ENCODE assay signal across 1 cellular context in the genomic region with DNA sequence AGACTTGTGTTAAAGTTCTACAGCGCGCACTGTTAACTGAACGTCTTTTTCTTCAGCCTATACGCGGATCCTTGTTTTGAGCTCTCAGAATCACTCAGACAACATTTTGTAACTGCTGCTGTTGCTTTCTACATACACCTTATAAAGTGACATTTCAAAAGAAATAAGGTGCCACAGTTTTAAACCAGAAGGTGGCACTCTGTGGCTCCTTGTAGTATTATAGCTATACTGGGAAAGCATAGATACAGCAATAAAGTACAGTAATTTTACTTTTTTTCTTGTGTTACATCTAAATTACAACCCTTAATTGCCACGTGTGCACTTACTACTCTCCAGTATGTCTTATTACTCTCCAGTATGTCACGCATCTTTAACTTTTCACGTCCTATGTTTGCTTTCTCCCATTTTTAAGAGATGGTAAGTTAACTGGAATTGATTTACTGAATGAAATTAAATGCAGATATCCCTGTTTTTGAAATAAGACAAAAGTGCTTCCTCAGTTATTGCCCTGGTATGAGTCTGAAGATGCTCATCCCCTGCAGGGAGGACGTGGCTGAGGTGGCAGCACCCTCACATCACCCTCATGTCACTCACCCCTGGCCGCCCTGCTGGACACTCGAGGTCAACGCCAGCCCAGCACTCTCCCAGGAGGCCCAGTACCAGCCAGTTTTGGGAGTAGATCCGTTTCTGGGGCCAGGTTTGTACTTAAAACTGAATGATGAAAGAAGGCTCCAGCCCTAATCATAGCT.
TF ChIP-seq lines count a peak whose summit lies in the region.

No MANE protein-coding gene starts in this region.

TF ChIP-seq in HCT116, 20 proteins besides CTCF, POLR2A, EP300 and RAD21 (continued from another document):
- TF ChIP-seq, protein P1, sequence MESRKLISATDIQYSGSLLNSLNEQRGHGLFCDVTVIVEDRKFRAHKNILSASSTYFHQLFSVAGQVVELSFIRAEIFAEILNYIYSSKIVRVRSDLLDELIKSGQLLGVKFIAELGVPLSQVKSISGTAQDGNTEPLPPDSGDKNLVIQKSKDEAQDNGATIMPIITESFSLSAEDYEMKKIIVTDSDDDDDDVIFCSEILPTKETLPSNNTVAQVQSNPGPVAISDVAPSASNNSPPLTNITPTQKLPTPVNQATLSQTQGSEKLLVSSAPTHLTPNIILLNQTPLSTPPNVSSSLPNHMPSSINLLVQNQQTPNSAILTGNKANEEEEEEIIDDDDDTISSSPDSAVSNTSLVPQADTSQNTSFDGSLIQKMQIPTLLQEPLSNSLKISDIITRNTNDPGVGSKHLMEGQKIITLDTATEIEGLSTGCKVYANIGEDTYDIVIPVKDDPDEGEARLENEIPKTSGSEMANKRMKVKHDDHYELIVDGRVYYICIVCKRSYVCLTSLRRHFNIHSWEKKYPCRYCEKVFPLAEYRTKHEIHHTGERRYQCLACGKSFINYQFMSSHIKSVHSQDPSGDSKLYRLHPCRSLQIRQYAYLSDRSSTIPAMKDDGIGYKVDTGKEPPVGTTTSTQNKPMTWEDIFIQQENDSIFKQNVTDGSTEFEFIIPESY (IDR thresholded peaks at IDR 0.05; ENCODE audit: extremely low read depth, insufficient replicate concordance, low read length) = no peak
- TF ChIP-seq, protein P2, sequence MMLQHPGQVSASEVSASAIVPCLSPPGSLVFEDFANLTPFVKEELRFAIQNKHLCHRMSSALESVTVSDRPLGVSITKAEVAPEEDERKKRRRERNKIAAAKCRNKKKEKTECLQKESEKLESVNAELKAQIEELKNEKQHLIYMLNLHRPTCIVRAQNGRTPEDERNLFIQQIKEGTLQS (IDR thresholded peaks at IDR 0.05) = no peak
- no peak for TF ChIP-seq EGR1 (IDR thresholded peaks at IDR 0.05; ENCODE audit: low read depth)
- TF ChIP-seq POLR2AphosphoS5 (IDR thresholded peaks at IDR 0.05; ENCODE audit: low read depth, low read length) = no peak
- no peak for TF ChIP-seq FOSL1 (IDR thresholded peaks at IDR 0.05; ENCODE audit: low read depth)
- TF ChIP-seq, protein P3, sequence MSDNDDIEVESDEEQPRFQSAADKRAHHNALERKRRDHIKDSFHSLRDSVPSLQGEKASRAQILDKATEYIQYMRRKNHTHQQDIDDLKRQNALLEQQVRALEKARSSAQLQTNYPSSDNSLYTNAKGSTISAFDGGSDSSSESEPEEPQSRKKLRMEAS (IDR thresholded peaks at IDR 0.05) = no peak
